17 cellular contexts compared by ENCODE assay signal in the genomic region with DNA sequence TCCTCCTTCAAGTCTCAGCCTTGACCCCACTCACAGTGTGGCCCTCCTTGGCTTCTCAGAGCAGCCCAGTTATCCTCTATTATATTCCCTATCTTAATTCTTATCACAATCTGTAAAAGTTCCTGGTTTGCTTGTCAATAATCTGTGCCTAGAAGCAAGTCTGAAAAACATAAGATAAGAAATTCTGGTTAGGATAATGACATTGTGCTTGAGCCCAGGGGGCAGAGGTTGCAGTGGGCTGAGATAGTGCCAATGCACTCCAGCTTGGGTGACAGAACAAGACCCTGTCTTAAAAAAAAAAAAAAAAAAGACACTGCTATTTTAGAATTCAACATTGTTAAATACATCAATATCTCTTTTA.
"Had no signal": no experiment of that assay in that cellular context is flagged by ENCODE, and none has a peak within 500 bp of the region (broad histone marks: within the 10 kb centered on the region; RNA-seq: fewer than 3 reads in every experiment).

No MANE protein-coding gene starts in this region.

- DNase-seq: activated CD4-positive, alpha-beta memory T cell treated with anti-CD3 and anti-CD28 coated beads, Interleukin-2, amount 10 ng/mL, durations not matched to agents 7 days and 5 days; activated CD4-positive, CD25-positive, alpha-beta regulatory T cell treated with anti-CD3 and anti-CD28 coated beads, Interleukin-2, amount 50 U/mL, for 72 hours; activated CD8-positive, alpha-beta memory T cell treated with anti-CD3 and anti-CD28 coated beads, Interleukin-2, amount 50 U/mL, for 4 hours; activated gamma-delta T cell treated with Interleukin-2 at 50 U/mL for 16 hours; activated naive CD8-positive, alpha-beta T cell treated with anti-CD3 and anti-CD28 coated beads, Interleukin-2, amount 10 ng/mL, durations not matched to agents 7 days and 5 days; activated T-cell treated with anti-CD3 and anti-CD28 coated beads, Interleukin-2, amount 50 U/mL, for 72 hours; foreskin keratinocyte; head of caudate nucleus; left colon; mammary epithelial cell; nephron progenitor cell; stimulated activated CD4-positive, alpha-beta T cell treated with anti-CD3 and anti-CD28 coated beads, Interleukin-15, amount 100 ng/mL, for 24 hours; stimulated activated CD4-positive, alpha-beta T cell treated with anti-CD3 and anti-CD28 coated beads, Interleukin-4, amount 100 ng/mL, for 24 hours; stomach had no signal

- H3K4me3 Mint-ChIP-seq: activated CD4-positive, alpha-beta memory T cell treated with anti-CD3 and anti-CD28 coated beads, Interleukin-2, amount 10 ng/mL, durations not matched to agents 7 days and 5 days; activated naive CD8-positive, alpha-beta T cell treated with anti-CD3 and anti-CD28 coated beads, Interleukin-2, amount 10 ng/mL, durations not matched to agents 7 days and 5 days; activated T-cell treated with anti-CD3 and anti-CD28 coated beads, Interleukin-2, amount 50 U/mL, for 72 hours; nephron progenitor cell; T-helper 1 cell treated with Interleukin-12 subunit alpha and Interleukin-12 subunit beta and Interleukin-4 antibody, amounts not matched to agents 30 μg/mL and 1 μg/mL, for 36 hours had no signal

- H3K4me3 ChIP-seq: ascending aorta, stomach, thoracic aorta had no signal

- H3K27me3 Mint-ChIP-seq: activated CD4-positive, alpha-beta memory T cell treated with anti-CD3 and anti-CD28 coated beads, Interleukin-2, amount 10 ng/mL, durations not matched to agents 7 days and 5 days; activated naive CD8-positive, alpha-beta T cell treated with anti-CD3 and anti-CD28 coated beads, Interleukin-2, amount 10 ng/mL, durations not matched to agents 7 days and 5 days had no signal

- H3K9me3 Mint-ChIP-seq: activated CD4-positive, alpha-beta memory T cell treated with anti-CD3 and anti-CD28 coated beads, Interleukin-2, amount 10 ng/mL, durations not matched to agents 7 days and 5 days; T-helper 1 cell treated with Interleukin-12 subunit alpha and Interleukin-12 subunit beta and Interleukin-4 antibody, amounts not matched to agents 30 μg/mL and 1 μg/mL, for 36 hours had no signal

- H3K27ac Mint-ChIP-seq: activated CD4-positive, alpha-beta memory T cell treated with anti-CD3 and anti-CD28 coated beads, Interleukin-2, amount 10 ng/mL, durations not matched to agents 7 days and 5 days; activated naive CD8-positive, alpha-beta T cell treated with anti-CD3 and anti-CD28 coated beads, Interleukin-2, amount 10 ng/mL, durations not matched to agents 7 days and 5 days; activated T-cell treated with anti-CD3 and anti-CD28 coated beads, Interleukin-2, amount 50 U/mL, for 72 hours; nephron progenitor cell; T-helper 1 cell treated with Interleukin-12 subunit alpha and Interleukin-12 subunit beta and Interleukin-4 antibody, amounts not matched to agents 30 μg/mL and 1 μg/mL, for 36 hours had no signal

- ATAC-seq: activated T-cell treated with anti-CD3 and anti-CD28 coated beads, Interleukin-2, amount 50 U/mL, for 72 hours; foreskin keratinocyte; left colon had no signal

- H3K27ac ChIP-seq: ascending aorta, foreskin keratinocyte, thoracic aorta had no signal

- H3K9me3 ChIP-seq: ascending aorta, stomach, thoracic aorta had no signal

- H3K36me3 ChIP-seq: ascending aorta, stomach, thoracic aorta had no signal

- H3K27me3 ChIP-seq: ascending aorta, foreskin keratinocyte, stomach had no signal
